In genomic region chr2:217868265-217868892, GRCh38 we compare ENCODE assay signal across 32 cellular contexts.
DNase-seq lines count a peak whose midpoint lies in the region; ATAC-seq and TF ChIP-seq lines count a peak whose summit lies in the region.
"Had no signal": no experiment of that assay in that cellular context is flagged by ENCODE, and none has a peak within 500 bp of the region (broad histone marks: within the 10 kb centered on the region; RNA-seq: fewer than 3 reads in every experiment).

No MANE protein-coding gene starts in this region.

- H3K9me3 Mint-ChIP-seq in Caco-2 (ENCODE audit: unreplicated experiment): no peaks in the 10 kb centered on the region
- H3K9me3 Mint-ChIP-seq in activated T-helper 17 cell treated with anti-CD3 and anti-CD28 coated beads, Interleukin-2, amount 50 U/mL, for 72 hours: no peaks in the 10 kb centered on the region
- H3K9me3 Mint-ChIP-seq: activated CD8-positive, alpha-beta T cell treated with anti-CD3 and anti-CD28 coated beads for 36 hours; activated T-helper 2 cell treated with anti-CD3 and anti-CD28 coated beads, Interferon-gamma antibody, Interleukin-2, Interleukin-4, amounts not matched to agents 10 μg/mL and 5 μg/mL and 100 μg/mL, durations not matched to agents 14 hours and 24 hours and 36 hours; effector memory CD8-positive, alpha-beta T cell; GM23338; neural progenitor cell; stimulated activated naive CD8-positive, alpha-beta T cell treated with anti-CD3 and anti-CD28 coated beads, Interleukin-15, Interleukin-2, amounts not matched to agents 100 ng/mL and 50 ng/mL, for 24 hours; T-helper 2 cell treated with Interferon-gamma antibody and Interleukin-4, amounts not matched to agents 5 μg/mL and 100 μg/mL, for 36 hours had no signal

- peak overlapping the region; percentile 51 for H3K27ac Mint-ChIP-seq in Caco-2 (ENCODE audit: unreplicated experiment)
- no peak overlapping the region for H3K27ac Mint-ChIP-seq in activated T-helper 17 cell treated with anti-CD3 and anti-CD28 coated beads, Interleukin-2, amount 50 U/mL, for 72 hours
- H3K27ac Mint-ChIP-seq: activated CD8-positive, alpha-beta T cell treated with anti-CD3 and anti-CD28 coated beads for 36 hours; activated T-helper 2 cell treated with anti-CD3 and anti-CD28 coated beads, Interferon-gamma antibody, Interleukin-2, Interleukin-4, amounts not matched to agents 10 μg/mL and 5 μg/mL and 100 μg/mL, durations not matched to agents 14 hours and 24 hours and 36 hours; effector memory CD8-positive, alpha-beta T cell; GM23338; stimulated activated naive CD8-positive, alpha-beta T cell treated with anti-CD3 and anti-CD28 coated beads, Interleukin-15, Interleukin-2, amounts not matched to agents 100 ng/mL and 50 ng/mL, for 24 hours; T-helper 2 cell treated with Interferon-gamma antibody and Interleukin-4, amounts not matched to agents 5 μg/mL and 100 μg/mL, for 36 hours had no signal

- H3K36me3 Mint-ChIP-seq in Caco-2 (ENCODE audit: insufficient read depth, unreplicated experiment): no peaks in the 10 kb centered on the region
- no peaks in the 10 kb centered on the region for H3K36me3 Mint-ChIP-seq in activated T-helper 17 cell treated with anti-CD3 and anti-CD28 coated beads, Interleukin-2, amount 50 U/mL, for 72 hours (ENCODE audit: low read depth)
- H3K36me3 Mint-ChIP-seq: neural progenitor cell had no signal

- H3K4me3 ChIP-seq in Caco-2 (ENCODE audit: low read depth, low read length) (no peak overlapping the region), esophagus muscularis mucosa (no peak overlapping the region), muscle layer of duodenum (ENCODE audit: low read depth in 1 of 2, low read length in 2 of 2) (no peak overlapping the region), stomach smooth muscle (ENCODE audit: low read length in 2 of 2) (no peak overlapping the region), breast epithelium (no peak overlapping the region), stomach (no peak overlapping the region)
- H3K4me3 ChIP-seq: cardiac muscle cell, colonic mucosa, GM23338, heart left ventricle, K562, neural progenitor cell, right atrium auricular region, spleen, tibial nerve had no signal

- POLR2A ChIA-PET in Caco-2 (lab: Charles Lee): no interaction called here

- TF ChIP-seq CTCF in Caco-2 (IDR thresholded peaks at IDR 0.05; ENCODE audit: insufficient read depth in 1 of 2, low read depth in 1 of 2, low read length in 1 of 2, severe bottlenecking in 1 of 2, unreplicated experiment in 1 of 2) (no peak), esophagus muscularis mucosa (IDR thresholded peaks at IDR 0.05) (no peak), breast epithelium (IDR thresholded peaks at IDR 0.05) (no peak), stomach (IDR thresholded peaks at IDR 0.05) (no peak)

- no peak overlapping the region for H3K4me3 Mint-ChIP-seq in Caco-2 (ENCODE audit: unreplicated experiment)
- no peak overlapping the region for H3K4me3 Mint-ChIP-seq in activated T-helper 17 cell treated with anti-CD3 and anti-CD28 coated beads, Interleukin-2, amount 50 U/mL, for 72 hours
- H3K4me3 Mint-ChIP-seq: activated CD8-positive, alpha-beta T cell treated with anti-CD3 and anti-CD28 coated beads for 36 hours; CD14-positive monocyte; effector memory CD8-positive, alpha-beta T cell; GM23338; neural progenitor cell; stimulated activated naive CD8-positive, alpha-beta T cell treated with anti-CD3 and anti-CD28 coated beads, Interleukin-15, Interleukin-2, amounts not matched to agents 100 ng/mL and 50 ng/mL, for 24 hours; T-helper 2 cell treated with Interferon-gamma antibody and Interleukin-4, amounts not matched to agents 5 μg/mL and 100 μg/mL, for 36 hours had no signal

- H3K27ac ChIP-seq in esophagus muscularis mucosa (replicated peaks in 1 of 4): peak overlapping the region; percentile 56 to 79 (median 70)
- H3K27ac ChIP-seq in muscle layer of duodenum (ENCODE audit: low read length): peak overlapping the region; percentile 30
- peak overlapping the region; percentile 71 for H3K27ac ChIP-seq in stomach smooth muscle (ENCODE audit: low read length)
- peak overlapping the region in 1 of 2 donors; percentile 65 for H3K27ac ChIP-seq in breast epithelium
- H3K27ac ChIP-seq in stomach: peak overlapping the region in 1 of 5 donors; percentile 61
- H3K27ac ChIP-seq: cardiac muscle cell, colonic mucosa, neural progenitor cell, parathyroid adenoma had no signal

- CTCF ChIA-PET in Caco-2 (lab: Charles Lee): interaction anchor here (0.7 to 1.2 kb wide), 2 partner anchors 56 to 83 kb away, joined by 3 read pairs; no protein-coding TSS in a partner anchor

- H3K4me1 ChIP-seq in Caco-2: no peaks in the 10 kb centered on the region
- H3K4me1 ChIP-seq in esophagus muscularis mucosa: peaks cover 41 to 100% (median 93%) of the 10 kb centered on the region in 4 donors
- peaks cover 0 to 39% of the 10 kb centered on the region in 2 donors for H3K4me1 ChIP-seq in muscle layer of duodenum (ENCODE audit: control insufficient read depth in 1 of 2, insufficient read depth in 2 of 2, low read length in 2 of 2)
- peaks cover 63% of the 10 kb centered on the region for H3K4me1 ChIP-seq in stomach smooth muscle (ENCODE audit: control insufficient read depth, insufficient read depth, low read length)
- no peaks in the 10 kb centered on the region for H3K4me1 ChIP-seq in breast epithelium
- peaks cover 0 to 61% (median 27%) of the 10 kb centered on the region in 4 donors for H3K4me1 ChIP-seq in stomach
- H3K4me1 ChIP-seq: colonic mucosa, parathyroid adenoma had no signal

- no peaks in the 10 kb centered on the region for H3K9me3 ChIP-seq in Caco-2
- no peaks in the 10 kb centered on the region for H3K9me3 ChIP-seq in esophagus muscularis mucosa
- no peaks in the 10 kb centered on the region for H3K9me3 ChIP-seq in muscle layer of duodenum (ENCODE audit: control insufficient read depth in 1 of 2, low read length in 2 of 2)
- H3K9me3 ChIP-seq in stomach smooth muscle (ENCODE audit: control insufficient read depth in 2 of 2, low read length in 2 of 2): no peaks in the 10 kb centered on the region
- H3K9me3 ChIP-seq in breast epithelium: no peaks in the 10 kb centered on the region
- H3K9me3 ChIP-seq in stomach: no peaks in the 10 kb centered on the region
- H3K9me3 ChIP-seq: colonic mucosa, heart left ventricle, right atrium auricular region, spleen, tibial nerve had no signal

- 69% methylated on average over 4 of the region's 5 CpGs for WGBS in esophagus muscularis mucosa
- 68 to 80% (median 80%) methylated on average over 5 of the region's 5 CpGs for WGBS in stomach, 5 donors

- no peaks in the 10 kb centered on the region for H3K27me3 Mint-ChIP-seq in Caco-2 (ENCODE audit: insufficient read depth, unreplicated experiment)
- H3K27me3 Mint-ChIP-seq in activated T-helper 17 cell treated with anti-CD3 and anti-CD28 coated beads, Interleukin-2, amount 50 U/mL, for 72 hours: peaks cover 6% of the 10 kb centered on the region
- H3K27me3 Mint-ChIP-seq: activated CD8-positive, alpha-beta T cell treated with anti-CD3 and anti-CD28 coated beads for 36 hours; stimulated activated naive CD8-positive, alpha-beta T cell treated with anti-CD3 and anti-CD28 coated beads, Interleukin-15, Interleukin-2, amounts not matched to agents 100 ng/mL and 50 ng/mL, for 24 hours had no signal

- H3K4me1 Mint-ChIP-seq in Caco-2 (ENCODE audit: low read depth, unreplicated experiment): no peaks in the 10 kb centered on the region
- no peaks in the 10 kb centered on the region for H3K4me1 Mint-ChIP-seq in activated T-helper 17 cell treated with anti-CD3 and anti-CD28 coated beads, Interleukin-2, amount 50 U/mL, for 72 hours

- H3K27me3 ChIP-seq in Caco-2 (replicated peaks; ENCODE audit: control insufficient read depth, insufficient read depth, low read length) (no peaks in the 10 kb centered on the region), esophagus muscularis mucosa (no peaks in the 10 kb centered on the region), muscle layer of duodenum (ENCODE audit: low read depth, low read length) (no peaks in the 10 kb centered on the region), stomach smooth muscle (ENCODE audit: control insufficient read depth in 1 of 2, insufficient read depth in 2 of 2, low read length in 2 of 2) (no peaks in the 10 kb centered on the region), breast epithelium (no peaks in the 10 kb centered on the region), stomach (no peaks in the 10 kb centered on the region)
- H3K27me3 ChIP-seq: colonic mucosa, heart left ventricle, right atrium auricular region, spleen, tibial nerve had no signal

- no peak overlapping the region for H3K9ac ChIP-seq in stomach smooth muscle (ENCODE audit: low read length in 2 of 2)
- H3K9ac ChIP-seq: neural progenitor cell, parathyroid adenoma had no signal

- no TSS peak for BruUV-seq in Caco-2 (replicated peaks; lab: Mats Ljungman, UMichigan)

- DNase-seq in Caco-2 (no peak), esophagus muscularis mucosa (ENCODE audit: extremely low spot score) (no peak), breast epithelium (ENCODE audit: low spot score in 2 of 2) (no peak), stomach (no peak)
- DNase-seq in activated CD4-positive, alpha-beta T cell treated with anti-CD3 and anti-CD28 coated beads, Interleukin-2, amount 50 U/mL, for 1 hour: no peak
- DNase-seq: activated CD4-positive, alpha-beta T cell treated with anti-CD3 and anti-CD28 coated beads for 1 hour; activated CD8-positive, alpha-beta T cell treated with anti-CD3 and anti-CD28 coated beads for 36 hours; activated naive CD4-positive, alpha-beta T cell treated with anti-CD3 and anti-CD28 coated beads, Interleukin-2, amount 50 U/mL, for 16 hours; amygdala; colonic mucosa; effector memory CD8-positive, alpha-beta T cell; erythroblast; heart left ventricle; NCI-H2029; NCI-H510A treated with DMSO at 0.1 percent for 48 hours; spleen; stimulated activated CD4-positive, alpha-beta T cell treated with anti-CD3 and anti-CD28 coated beads, Interleukin-2, amount 100 ng/mL, for 24 hours; stimulated activated CD8-positive, alpha-beta memory T cell treated with anti-CD3 and anti-CD28 coated beads, Interleukin-4, amount 100 ng/mL, for 48 hours had no signal

- H3K36me3 ChIP-seq in Caco-2 (ENCODE audit: control insufficient read depth, insufficient read depth, low read length): no peaks in the 10 kb centered on the region; the same call in 1 of the 2 replicates
- H3K36me3 ChIP-seq in esophagus muscularis mucosa: peaks cover 80 to 100% (median 99%) of the 10 kb centered on the region in 4 donors
- H3K36me3 ChIP-seq in muscle layer of duodenum (ENCODE audit: control insufficient read depth in 1 of 2, insufficient read depth in 2 of 2, low read length in 2 of 2): peaks cover 34 to 80% of the 10 kb centered on the region in 2 donors
- H3K36me3 ChIP-seq in stomach smooth muscle (ENCODE audit: control insufficient read depth in 2 of 2, insufficient read depth in 2 of 2, low read length in 2 of 2): peaks cover 72 to 86% of the 10 kb centered on the region in 2 donors
- H3K36me3 ChIP-seq in breast epithelium: no peaks in the 10 kb centered on the region
- peaks cover 74 to 100% (median 96%) of the 10 kb centered on the region in 4 donors for H3K36me3 ChIP-seq in stomach
- H3K36me3 ChIP-seq: cardiac muscle cell, colonic mucosa, neural progenitor cell had no signal

- ATAC-seq in activated T-helper 17 cell treated with anti-CD3 and anti-CD28 coated beads, Interleukin-2, amount 50 U/mL, for 72 hours (replicated peaks): no peak
- ATAC-seq: activated CD8-positive, alpha-beta T cell treated with anti-CD3 and anti-CD28 coated beads for 36 hours; effector memory CD8-positive, alpha-beta T cell; GM23338; K562 had no signal

- intact Hi-C loops in Caco-2 (cut with micrococcal nuclease; ENCODE audit: unreplicated experiment) (no loop called here), esophagus muscularis mucosa (cut with DNase I) (no loop called here), breast epithelium (cut with DNase I; ENCODE audit: low total_unique reads) (no loop called here), stomach (cut with DNase I; ENCODE audit: low total_unique reads) (no loop called here)

- TF ChIP-seq POLR2A in esophagus muscularis mucosa (IDR thresholded peaks at IDR 0.05; ENCODE audit: low read depth): no peak
- no peak for TF ChIP-seq POLR2A in breast epithelium (IDR thresholded peaks at IDR 0.05)
- TF ChIP-seq POLR2A in stomach (IDR thresholded peaks at IDR 0.05): no peak

- TF ChIP-seq EP300 in esophagus muscularis mucosa (IDR thresholded peaks at IDR 0.05): no peak
- TF ChIP-seq EP300 in stomach (IDR thresholded peaks at IDR 0.05): no peak
